8 cellular contexts compared by ENCODE assay signal in genomic region chr2:160269803-160270570, GRCh38.
DNase-seq lines count a peak whose midpoint lies in the region; ATAC-seq and TF ChIP-seq lines count a peak whose summit lies in the region.

No MANE protein-coding gene starts in this region.

- H3K27me3 Mint-ChIP-seq in activated naive CD8-positive, alpha-beta T cell, result no peaks in the 10 kb centered on the region

- intact Hi-C loops in Right ventricle myocardium inferior (cut with DNase I), result loop anchor here (1.0 to 10.0 kb wide), 5 partner anchors 18 to 722 kb away; partner anchors contain the start of gene RBMS1

- peak overlapping the region; percentile 79 for H3K9ac ChIP-seq in HUES48 (ENCODE audit: low read depth, low read length)

- no peaks in the 10 kb centered on the region for H4K20me1 ChIP-seq in osteoblast (ENCODE audit: insufficient read depth, low read length)

- H3K27ac ChIP-seq in HUES48 (ENCODE audit: low read depth, low read length) (peak overlapping the region; percentile 84), osteoblast (ENCODE audit: low read depth, low read length) (peak overlapping the region; percentile 89), temporal lobe (ENCODE audit: low read depth, low read length) (peak overlapping the region; percentile 54)

- ATAC-seq in GM21423 (IDR thresholded peaks at IDR 0.05; ENCODE audit: unreplicated experiment) (peak; percentile 94), Right ventricle myocardium inferior (peak; percentile 87)

- in situ Hi-C loops in SK-MEL-5 (cut with HindIII; ENCODE audit: low pct_unique_long_range_greater_than_20kb, low sequenced_read_pairs), result no loop called here

- TF ChIP-seq CTCF in osteoblast (IDR thresholded peaks at IDR 0.05; ENCODE audit: extremely low read depth, low read depth, low read length), result peak; percentile 64

- H3K4me3 ChIP-seq in HUES48 (ENCODE audit: low read depth, low read length) (peak overlapping the region; percentile 60), osteoblast (ENCODE audit: insufficient read depth, low read length) (peak overlapping the region; percentile 70)

- H3K9me3 ChIP-seq in HUES48 (ENCODE audit: control insufficient read depth, insufficient read depth, low read length) (no peaks in the 10 kb centered on the region), osteoblast (ENCODE audit: low read depth, low read length) (no peaks in the 10 kb centered on the region)

- H3K4me1 Mint-ChIP-seq in activated naive CD8-positive, alpha-beta T cell (ENCODE audit: low read depth), result peaks cover 35% of the 10 kb centered on the region

- peaks cover 13% of the 10 kb centered on the region for H3K36me3 ChIP-seq in HUES48 (ENCODE audit: control insufficient read depth, insufficient read depth, low read length)
- peaks cover 16% of the 10 kb centered on the region for H3K36me3 ChIP-seq in osteoblast (ENCODE audit: insufficient read depth, low read length)

- peak overlapping the region; percentile 77 for H3K4me3 Mint-ChIP-seq in activated naive CD8-positive, alpha-beta T cell

- H2AFZ ChIP-seq in osteoblast (ENCODE audit: low read length), result peak overlapping the region; percentile 76

- H3K27me3 ChIP-seq in HUES48 (ENCODE audit: control insufficient read depth, insufficient read depth, low read length), result peaks cover 11% of the 10 kb centered on the region
- no peaks in the 10 kb centered on the region for H3K27me3 ChIP-seq in osteoblast (ENCODE audit: insufficient read depth, low read length)

- no peaks in the 10 kb centered on the region for H3K9me3 Mint-ChIP-seq in activated naive CD8-positive, alpha-beta T cell (ENCODE audit: low read depth)

- H3K27ac Mint-ChIP-seq in activated naive CD8-positive, alpha-beta T cell, result peak overlapping the region; percentile 84

- H3K4me2 ChIP-seq in osteoblast (ENCODE audit: insufficient read depth, low read length), result peak overlapping the region; percentile 85

- H3K79me2 ChIP-seq in osteoblast (ENCODE audit: insufficient read depth, low read length), result no peaks in the 10 kb centered on the region

- DNase-seq in D341Med (ENCODE audit: low spot score), result peak; percentile 84
- peak; percentile 79 for DNase-seq in SK-MEL-5 (ENCODE audit: low read depth, low spot score)
- peak; percentile 90 for DNase-seq in Right ventricle myocardium inferior (ENCODE audit: missing footprints)
- DNase-seq in osteoblast (ENCODE audit: insufficient read length, low spot score, missing footprints), result peak; percentile 96

- peaks cover 6% of the 10 kb centered on the region for H3K36me3 Mint-ChIP-seq in activated naive CD8-positive, alpha-beta T cell

- peaks cover 25% of the 10 kb centered on the region for H3K4me1 ChIP-seq in HUES48 (ENCODE audit: control insufficient read depth, insufficient read depth, low read length)
- peaks cover 37% of the 10 kb centered on the region for H3K4me1 ChIP-seq in osteoblast (ENCODE audit: insufficient read depth, low read length)

Comparison
In these comparisons a context has a peak if more than half of its experiments do, and no peak if none do; other contexts are left out.
1. Peak in every context shown above with its lines: DNase-seq, ATAC-seq, H3K4me3 ChIP-seq and H3K27ac ChIP-seq.